1 cellular context compared by ENCODE assay signal in the genomic region with DNA sequence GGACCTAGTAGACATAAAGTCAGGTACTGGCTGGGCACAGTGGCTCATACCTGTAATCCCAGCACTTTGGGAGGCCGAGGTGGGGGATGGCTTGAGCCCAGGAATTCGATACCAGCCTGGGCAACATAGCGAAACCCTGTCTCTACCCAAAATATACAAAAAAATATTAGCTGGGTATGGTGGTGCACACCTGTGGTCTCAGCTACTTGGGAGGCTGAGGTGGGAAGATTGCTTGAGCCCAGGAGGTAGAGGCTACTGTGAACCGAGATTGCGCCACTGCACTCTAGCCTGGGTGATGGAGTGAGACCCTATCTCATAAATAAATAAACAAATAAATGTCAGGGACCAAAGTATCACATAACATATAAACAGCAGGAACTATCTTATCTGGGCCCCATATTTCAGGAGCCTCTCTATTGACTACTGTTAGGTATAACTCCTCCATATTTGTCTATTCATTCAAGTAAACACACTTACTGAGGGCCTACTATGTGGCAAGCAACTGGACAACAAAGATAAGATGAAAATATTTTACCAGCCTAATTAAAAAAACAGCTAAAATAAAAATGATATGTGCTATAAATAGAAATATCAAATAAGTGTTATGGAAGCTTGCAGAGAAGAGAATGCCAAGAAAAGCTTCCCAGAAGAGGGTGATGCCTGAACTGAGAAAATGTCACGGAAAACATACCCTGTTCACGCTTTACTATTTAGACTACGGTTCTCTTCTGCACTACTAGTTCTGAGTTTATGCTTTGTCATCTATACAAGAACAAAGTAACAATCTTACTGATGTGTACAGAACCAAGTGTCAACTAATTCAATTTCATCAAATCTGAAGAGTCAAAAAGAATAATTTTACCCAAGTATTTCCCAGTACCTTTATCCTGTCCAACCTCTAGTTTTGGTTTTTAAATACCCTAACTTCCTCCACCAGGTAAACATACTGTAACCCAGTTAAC.
TF ChIP-seq lines count a peak whose summit lies in the region.

No MANE protein-coding gene starts in this region.

TF ChIP-seq in GM23338, 12 proteins besides CTCF, POLR2A, EP300 and RAD21 (continued from another document):
- TF ChIP-seq, protein P1, sequence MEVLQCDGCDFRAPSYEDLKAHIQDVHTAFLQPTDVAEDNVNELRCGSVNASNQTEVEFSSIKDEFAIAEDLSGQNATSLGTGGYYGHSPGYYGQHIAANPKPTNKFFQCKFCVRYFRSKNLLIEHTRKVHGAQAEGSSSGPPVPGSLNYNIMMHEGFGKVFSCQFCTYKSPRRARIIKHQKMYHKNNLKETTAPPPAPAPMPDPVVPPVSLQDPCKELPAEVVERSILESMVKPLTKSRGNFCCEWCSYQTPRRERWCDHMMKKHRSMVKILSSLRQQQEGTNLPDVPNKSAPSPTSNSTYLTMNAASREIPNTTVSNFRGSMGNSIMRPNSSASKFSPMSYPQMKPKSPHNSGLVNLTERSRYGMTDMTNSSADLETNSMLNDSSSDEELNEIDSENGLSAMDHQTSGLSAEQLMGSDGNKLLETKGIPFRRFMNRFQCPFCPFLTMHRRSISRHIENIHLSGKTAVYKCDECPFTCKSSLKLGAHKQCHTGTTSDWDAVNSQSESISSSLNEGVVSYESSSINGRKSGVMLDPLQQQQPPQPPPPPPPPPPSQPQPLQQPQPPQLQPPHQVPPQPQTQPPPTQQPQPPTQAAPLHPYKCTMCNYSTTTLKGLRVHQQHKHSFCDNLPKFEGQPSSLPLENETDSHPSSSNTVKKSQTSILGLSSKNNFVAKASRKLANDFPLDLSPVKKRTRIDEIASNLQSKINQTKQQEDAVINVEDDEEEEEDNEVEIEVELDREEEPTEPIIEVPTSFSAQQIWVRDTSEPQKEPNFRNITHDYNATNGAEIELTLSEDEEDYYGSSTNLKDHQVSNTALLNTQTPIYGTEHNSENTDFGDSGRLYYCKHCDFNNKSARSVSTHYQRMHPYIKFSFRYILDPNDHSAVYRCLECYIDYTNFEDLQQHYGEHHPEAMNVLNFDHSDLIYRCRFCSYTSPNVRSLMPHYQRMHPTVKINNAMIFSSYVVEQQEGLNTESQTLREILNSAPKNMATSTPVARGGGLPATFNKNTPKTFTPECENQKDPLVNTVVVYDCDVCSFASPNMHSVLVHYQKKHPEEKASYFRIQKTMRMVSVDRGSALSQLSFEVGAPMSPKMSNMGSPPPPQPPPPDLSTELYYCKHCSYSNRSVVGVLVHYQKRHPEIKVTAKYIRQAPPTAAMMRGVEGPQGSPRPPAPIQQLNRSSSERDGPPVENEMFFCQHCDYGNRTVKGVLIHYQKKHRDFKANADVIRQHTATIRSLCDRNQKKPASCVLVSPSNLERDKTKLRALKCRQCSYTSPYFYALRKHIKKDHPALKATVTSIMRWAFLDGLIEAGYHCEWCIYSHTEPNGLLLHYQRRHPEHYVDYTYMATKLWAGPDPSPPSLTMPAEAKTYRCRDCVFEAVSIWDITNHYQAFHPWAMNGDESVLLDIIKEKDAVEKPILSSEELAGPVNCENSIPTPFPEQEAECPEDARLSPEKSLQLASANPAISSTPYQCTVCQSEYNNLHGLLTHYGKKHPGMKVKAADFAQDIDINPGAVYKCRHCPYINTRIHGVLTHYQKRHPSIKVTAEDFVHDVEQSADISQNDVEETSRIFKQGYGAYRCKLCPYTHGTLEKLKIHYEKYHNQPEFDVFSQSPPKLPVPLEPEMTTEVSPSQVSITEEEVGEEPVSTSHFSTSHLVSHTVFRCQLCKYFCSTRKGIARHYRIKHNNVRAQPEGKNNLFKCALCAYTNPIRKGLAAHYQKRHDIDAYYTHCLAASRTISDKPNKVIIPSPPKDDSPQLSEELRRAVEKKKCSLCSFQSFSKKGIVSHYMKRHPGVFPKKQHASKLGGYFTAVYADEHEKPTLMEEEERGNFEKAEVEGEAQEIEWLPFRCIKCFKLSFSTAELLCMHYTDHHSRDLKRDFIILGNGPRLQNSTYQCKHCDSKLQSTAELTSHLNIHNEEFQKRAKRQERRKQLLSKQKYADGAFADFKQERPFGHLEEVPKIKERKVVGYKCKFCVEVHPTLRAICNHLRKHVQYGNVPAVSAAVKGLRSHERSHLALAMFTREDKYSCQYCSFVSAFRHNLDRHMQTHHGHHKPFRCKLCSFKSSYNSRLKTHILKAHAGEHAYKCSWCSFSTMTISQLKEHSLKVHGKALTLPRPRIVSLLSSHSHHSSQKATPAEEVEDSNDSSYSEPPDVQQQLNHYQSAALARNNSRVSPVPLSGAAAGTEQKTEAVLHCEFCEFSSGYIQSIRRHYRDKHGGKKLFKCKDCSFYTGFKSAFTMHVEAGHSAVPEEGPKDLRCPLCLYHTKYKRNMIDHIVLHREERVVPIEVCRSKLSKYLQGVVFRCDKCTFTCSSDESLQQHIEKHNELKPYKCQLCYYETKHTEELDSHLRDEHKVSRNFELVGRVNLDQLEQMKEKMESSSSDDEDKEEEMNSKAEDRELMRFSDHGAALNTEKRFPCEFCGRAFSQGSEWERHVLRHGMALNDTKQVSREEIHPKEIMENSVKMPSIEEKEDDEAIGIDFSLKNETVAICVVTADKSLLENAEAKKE (CRISPR knock-in tag; IDR thresholded peaks at IDR 0.05), result no peak
- TF ChIP-seq ZNF114 (CRISPR knock-in tag; IDR thresholded peaks at IDR 0.05) (no peak), CREB1 (CRISPR knock-in tag; IDR thresholded peaks at IDR 0.05; ENCODE audit: low read depth) (no peak), REST (IDR thresholded peaks at IDR 0.05; ENCODE audit: unreplicated experiment) (no peak), POLR2AphosphoS5 (IDR thresholded peaks at IDR 0.05; ENCODE audit: low read depth) (no peak)
TF ChIP-seq in GM23338: peak in this region for 0.
